Comparison of ENCODE assay signal across 12 cellular contexts in the genomic region with DNA sequence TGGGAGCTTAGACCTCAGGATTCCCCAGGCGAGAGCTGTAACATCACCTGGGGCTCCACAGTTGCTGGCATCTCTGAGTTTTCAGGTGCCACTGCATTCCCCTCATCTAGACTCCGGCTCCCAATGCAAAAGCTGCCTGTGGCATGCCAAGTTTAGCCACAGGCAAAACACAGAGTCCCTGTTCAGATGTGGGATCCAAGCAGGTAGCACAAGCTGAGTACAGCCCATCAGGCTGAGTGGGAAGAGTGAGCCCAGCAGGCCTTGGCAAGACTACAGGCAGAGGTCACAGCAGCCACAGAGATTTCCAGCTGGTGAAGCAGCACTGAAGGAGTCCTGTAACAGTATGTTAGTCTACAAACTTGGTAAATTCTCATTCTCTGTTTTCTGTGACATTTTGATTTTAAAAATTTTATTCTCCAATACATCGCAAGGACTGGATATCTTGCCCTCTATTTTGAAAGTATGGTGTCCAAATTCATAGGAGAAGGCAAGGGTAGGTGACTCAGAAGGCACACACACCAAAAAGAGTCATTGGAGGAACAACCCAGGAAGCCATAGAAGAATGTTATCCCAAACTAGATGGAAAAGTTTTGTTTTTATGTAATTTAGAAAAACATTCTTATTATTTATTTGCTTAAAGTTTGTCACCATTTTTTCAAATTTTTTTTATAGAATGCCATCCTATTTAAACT. TPM values are rescaled to one million over a fixed set of nuclear protein-coding genes. Genes with fewer than 3 reads are reported as not detected.
DNase-seq lines count a peak whose midpoint lies in the region; ATAC-seq and TF ChIP-seq lines count a peak whose summit lies in the region.
"Had no signal": no experiment of that assay in that cellular context is flagged by ENCODE, and none has a peak within 500 bp of the region (broad histone marks: within the 10 kb centered on the region; RNA-seq: fewer than 3 reads in every experiment).

No MANE protein-coding gene starts in this region.

- H3K9me3 ChIP-seq in esophagus squamous epithelium, result no peaks in the 10 kb centered on the region
- no peaks in the 10 kb centered on the region for H3K9me3 ChIP-seq in neural progenitor cell (ENCODE audit: low read depth)
- H3K9me3 ChIP-seq: SJCRH30, spleen had no signal

- H2AFZ ChIP-seq in neural progenitor cell (replicated peaks), result peak overlapping the region; percentile 65

- TF ChIP-seq POLR2A in esophagus squamous epithelium (IDR thresholded peaks at IDR 0.05), result no peak

- intact Hi-C loops in Calu3 (cut with micrococcal nuclease; ENCODE audit: unreplicated experiment) (loop anchor here (5.0 to 10.0 kb wide), 2 partner anchors 115 to 378 kb away; a partner anchor contains a TSS), esophagus squamous epithelium (cut with DNase I) (no loop called here)

- no peak for TF ChIP-seq CTCF in Calu3 (IDR thresholded peaks at IDR 0.05; ENCODE audit: unreplicated experiment)
- no peak for TF ChIP-seq CTCF in esophagus squamous epithelium (IDR thresholded peaks at IDR 0.05)
- no peak for TF ChIP-seq CTCF in neural progenitor cell (IDR thresholded peaks at IDR 0.05)

- no peaks in the 10 kb centered on the region for H3K27me3 ChIP-seq in esophagus squamous epithelium
- H3K27me3 ChIP-seq in neural progenitor cell, result no peaks in the 10 kb centered on the region
- H3K27me3 ChIP-seq: SJCRH30, spleen had no signal

- no peaks in the 10 kb centered on the region for H3K36me3 ChIP-seq in esophagus squamous epithelium
- no peaks in the 10 kb centered on the region for H3K36me3 ChIP-seq in neural progenitor cell
- H3K36me3 ChIP-seq: SJCRH30, spleen had no signal

- H3K27ac ChIP-seq in esophagus squamous epithelium (peak overlapping the region; percentile 64 to 77 (median 72)), neural progenitor cell (no peak overlapping the region)
- H3K27ac ChIP-seq: SJCRH30 had no signal

- no peaks in the 10 kb centered on the region for H3K79me2 ChIP-seq in neural progenitor cell (ENCODE audit: low read depth)

- no peak overlapping the region for H3K4me3 ChIP-seq in esophagus squamous epithelium
- no peak overlapping the region for H3K4me3 ChIP-seq in neural progenitor cell
- H3K4me3 ChIP-seq: SJCRH30, spleen had no signal

- H3K4me2 ChIP-seq in neural progenitor cell, result no peak overlapping the region

- H4K20me1 ChIP-seq in neural progenitor cell (ENCODE audit: low read depth), result no peaks in the 10 kb centered on the region

- H3K4me3 Mint-ChIP-seq in Calu3 (ENCODE audit: low read depth, unreplicated experiment) (peak overlapping the region; percentile 68), neural progenitor cell (no peak overlapping the region)
- H3K4me3 Mint-ChIP-seq: activated T-cell treated with anti-CD3 and anti-CD28 coated beads, Interleukin-2, amount 50 U/mL, for 72 hours had no signal

- H3K4me1 Mint-ChIP-seq in Calu3 (ENCODE audit: low read depth, unreplicated experiment), result peaks cover 54% of the 10 kb centered on the region
- peaks cover 40% of the 10 kb centered on the region for H3K4me1 Mint-ChIP-seq in neural progenitor cell

- H3K4me1 ChIP-seq in esophagus squamous epithelium (peaks cover 14 to 90% (median 39%) of the 10 kb centered on the region in 3 donors), neural progenitor cell (no peaks in the 10 kb centered on the region)

- H3F3A ChIP-seq in neural progenitor cell (ENCODE audit: low read depth), result no peaks in the 10 kb centered on the region

- no peak overlapping the region for H3K9ac ChIP-seq in neural progenitor cell

- DNase-seq in Calu3 (no peak), amniotic epithelial cell (ENCODE audit: low read depth) (peak; percentile 48), esophagus squamous epithelium (lab: John Stamatoyannopoulos, UW) (no peak), neural progenitor cell (ENCODE audit: low spot score) (no peak), dermis blood vessel endothelial cell (no peak)
- DNase-seq: activated CD4-positive, alpha-beta T cell treated with anti-CD3 and anti-CD28 coated beads, Interleukin-2, amount 50 U/mL, for 4 hours; activated T-cell treated with anti-CD3 and anti-CD28 coated beads, Interleukin-2, amount 50 U/mL, for 72 hours; SJCRH30; spleen had no signal

- peak overlapping the region; percentile 99 for H3K27ac Mint-ChIP-seq in Calu3 (ENCODE audit: unreplicated experiment)
- no peak overlapping the region for H3K27ac Mint-ChIP-seq in neural progenitor cell
- H3K27ac Mint-ChIP-seq: activated T-cell treated with anti-CD3 and anti-CD28 coated beads, Interleukin-2, amount 50 U/mL, for 72 hours had no signal

- H3K36me3 Mint-ChIP-seq in Calu3 (ENCODE audit: insufficient read depth, unreplicated experiment), result peaks cover 40% of the 10 kb centered on the region
- H3K36me3 Mint-ChIP-seq in neural progenitor cell, result no peaks in the 10 kb centered on the region

- CTCF ChIA-PET in Calu3 (lab: Charles Lee), result interaction anchor here (0.9 to 1.2 kb wide), 6 partner anchors 10 to 114 kb away, joined by 4 to 13 read pairs (median 4); a partner anchor contains a TSS

- ATAC-seq in HG03378 (IDR thresholded peaks at IDR 0.05; ENCODE audit: unreplicated experiment), result no peak
- no peak for ATAC-seq in GM21529 (IDR thresholded peaks at IDR 0.05; ENCODE audit: unreplicated experiment)
- ATAC-seq in GM18870 (IDR thresholded peaks at IDR 0.05; ENCODE audit: unreplicated experiment), result no peak
- ATAC-seq: activated T-cell treated with anti-CD3 and anti-CD28 coated beads, Interleukin-2, amount 50 U/mL, for 72 hours had no signal

- 55 to 76% methylated on average over 2 of the region's 3 CpGs for WGBS in esophagus squamous epithelium, 2 donors

- BruUV-seq in Calu3 (replicated peaks; lab: Mats Ljungman, UMichigan), result TSS peak; percentile 65

- H3K27me3 Mint-ChIP-seq in Calu3 (ENCODE audit: unreplicated experiment) (no peaks in the 10 kb centered on the region), neural progenitor cell (ENCODE audit: insufficient read depth, low read depth) (no peaks in the 10 kb centered on the region)

- H3K9me3 Mint-ChIP-seq in Calu3 (ENCODE audit: low read depth, unreplicated experiment) (no peaks in the 10 kb centered on the region), neural progenitor cell (peaks cover 2% of the 10 kb centered on the region)
- H3K9me3 Mint-ChIP-seq: activated T-cell treated with anti-CD3 and anti-CD28 coated beads, Interleukin-2, amount 50 U/mL, for 72 hours had no signal

RNA-seq across cellular contexts. Expression of a gene that starts 13.6 kb away (rescaled TPM):
- total RNA-seq in Calu3 (2022) (110 and 189 TPM in 2 replicates), esophagus squamous epithelium (1 to 10 TPM in 3 of 4 donors, under 1 TPM in 1; 0.64 to 4.8 (median 2.2) TPM), neural progenitor cell (ENCODE audit: low replicate concordance) (0.15 TPM in 1 of 2 replicates, not detected in the other), dermis blood vessel endothelial cell (1.2 and 5.6 TPM in 2 replicates)
- total RNA-seq: activated T-cell treated with anti-CD3 and anti-CD28 coated beads, Interleukin-2, amount 50 U/mL, for 72 hours had no signal

RNA-seq across cellular contexts. Expression of a gene that starts 45.4 kb away (rescaled TPM):
- 21.8 and 24.1 TPM in 2 replicates for total RNA-seq in Calu3 (2022)
- total RNA-seq in esophagus squamous epithelium, result 10 to 100 TPM in 3 of 4 donors, 1 to 10 TPM in 1; 9.9 to 22.9 (median 19.1) TPM
- 10.7 and 22.1 TPM in 2 replicates for total RNA-seq in neural progenitor cell (ENCODE audit: low replicate concordance)
- 19.8 and 33.5 TPM in 2 replicates for total RNA-seq in dermis blood vessel endothelial cell

Comparison
In these comparisons a context has a peak if more than half of its experiments do, and no peak if none do; other contexts are left out.
1. RNA of a gene that starts 13.6 kb away (total RNA-seq): 110 to 189 TPM in Calu3; 1.2 to 5.6 TPM in dermis blood vessel endothelial cell, 0.64 to 4.8 TPM in esophagus squamous epithelium and 0.15 TPM in neural progenitor cell; every median in the first group is over 10 times any median in the second.